11 cellular contexts compared by ENCODE assay signal in genomic region chr22:21032037-21032842, GRCh38. TPM values are rescaled to one million over a fixed set of nuclear protein-coding genes. Genes with fewer than 3 reads are reported as not detected.
DNase-seq lines count a peak whose midpoint lies in the region; FAIRE-seq and TF ChIP-seq lines count a peak whose summit lies in the region.
"Had no signal": no experiment of that assay in that cellular context is flagged by ENCODE, and none has a peak within 500 bp of the region (broad histone marks: within the 10 kb centered on the region; RNA-seq: fewer than 3 reads in every experiment).

SLC7A4 (minus strand) TSS chr22:21032561; CDS start chr22:21031812, 749 bp downstream.

- intact Hi-C loops in endothelial cell of umbilical vein (cut with micrococcal nuclease) = no loop called here

- dilution Hi-C loops in endothelial cell of umbilical vein (cut with MboI; ENCODE audit: extremely low pct_ligation_motif_present, low sequenced_read_pairs) = no loop called here

- H3K4me3 ChIP-seq in AG04449 (ENCODE audit: low read depth, low read length) (peak within 1 kb of the TSS; percentile 32), endothelial cell of umbilical vein (replicated peaks in 1 of 3; ENCODE audit: insufficient read depth in 1 of 3, low read depth in 1 of 3, low read length in 3 of 3) (no peak within 1 kb of the TSS), muscle layer of duodenum (ENCODE audit: low read depth in 1 of 2, low read length in 2 of 2) (peak within 1 kb of the TSS; percentile 11 to 45)

- no peaks in the 10 kb centered on the region for H3K9me3 ChIP-seq in endothelial cell of umbilical vein (replicated peaks; ENCODE audit: control insufficient read depth, insufficient read depth, low read length)
- no peaks in the 10 kb centered on the region for H3K9me3 ChIP-seq in muscle layer of duodenum (ENCODE audit: control insufficient read depth in 1 of 2, low read length in 2 of 2)

- POLR2A ChIA-PET in AG04449 (lab: Yijun Ruan, JAX) = no interaction called here
- POLR2A ChIA-PET in endothelial cell of umbilical vein (lab: Charles Lee) = no interaction called here
- POLR2A ChIA-PET in activated CD4-positive, alpha-beta T cell treated with anti-CD3 and anti-CD28 coated beads, Interleukin-2, amount 10 ng/mL, durations not matched to agents 7 days and 5 days (lab: Charles Lee) = no interaction called here

- TF ChIP-seq CTCF in AG04449 (IDR thresholded peaks at IDR 0.05; ENCODE audit: insufficient read depth, low read length, missing control alignments) (no peak), endothelial cell of umbilical vein (IDR thresholded peaks at IDR 0.05; ENCODE audit: extremely low read depth in 1 of 2, insufficient read depth in 1 of 2, low read depth in 1 of 2, low read length in 2 of 2) (no peak)

- no peaks in the 10 kb centered on the region for H3K9me1 ChIP-seq in endothelial cell of umbilical vein (replicated peaks; ENCODE audit: control insufficient read depth, extremely low read depth, insufficient read depth, low read length)

- DNase-seq in AG04449 (ENCODE audit: low read depth, low spot score) (no peak), NCI-H146 treated with DMSO at 0.1 percent for 48 hours (lab: John Stamatoyannopoulos, UW; ENCODE audit: unreplicated experiment) (peak; percentile 14), endothelial cell of umbilical vein (ENCODE audit: low read depth, low spot score) (no peak), GOT3 (lab: John Stamatoyannopoulos, UW) (no peak)
- DNase-seq in effector CD8-positive, alpha-beta T cell (lab: John Stamatoyannopoulos, UW) = no peak
- DNase-seq in activated CD4-positive, alpha-beta T cell treated with anti-CD3 and anti-CD28 coated beads, Interleukin-2, amount 50 U/mL, for 4 hours = no peak
- no peak for DNase-seq in activated CD4-positive, alpha-beta T cell treated with anti-CD3 and anti-CD28 coated beads, Interleukin-2, amount 10 ng/mL, durations not matched to agents 7 days and 5 days
- DNase-seq: DND-41 had no signal

- H3K4me1 Mint-ChIP-seq in activated CD4-positive, alpha-beta T cell treated with anti-CD3 and anti-CD28 coated beads, Interleukin-2, amount 10 ng/mL, durations not matched to agents 7 days and 5 days = peaks cover 3% of the 10 kb centered on the region

- no peak within 1 kb of the TSS for H3K27ac Mint-ChIP-seq in activated CD4-positive, alpha-beta T cell treated with anti-CD3 and anti-CD28 coated beads, Interleukin-2, amount 10 ng/mL, durations not matched to agents 7 days and 5 days
- H3K27ac Mint-ChIP-seq: T-helper 1 cell treated with Interleukin-12 subunit alpha and Interleukin-12 subunit beta and Interleukin-4 antibody, amounts not matched to agents 30 μg/mL and 1 μg/mL, for 36 hours had no signal

- H3K79me2 ChIP-seq in endothelial cell of umbilical vein (ENCODE audit: control insufficient read depth, insufficient read depth, low read length) = no peaks in the 10 kb centered on the region

- no peak within 1 kb of the TSS for H3K4me2 ChIP-seq in endothelial cell of umbilical vein (ENCODE audit: insufficient read depth, low read length)
- H3K4me2 ChIP-seq: KMS-11 had no signal

- BruUV-seq in endothelial cell of umbilical vein (replicated peaks; lab: Mats Ljungman, UMichigan) = no TSS peak

- H3K27ac ChIP-seq in endothelial cell of umbilical vein (ENCODE audit: insufficient read depth, low read depth, low read length) (no peak within 1 kb of the TSS), muscle layer of duodenum (ENCODE audit: low read length) (no peak within 1 kb of the TSS)
- H3K27ac ChIP-seq: KMS-11 had no signal

- TF ChIP-seq POLR2A in endothelial cell of umbilical vein (IDR thresholded peaks at IDR 0.05; ENCODE audit: low read depth, low read length) = no peak

- H3K4me1 ChIP-seq in endothelial cell of umbilical vein (ENCODE audit: control insufficient read depth, extremely low read depth, insufficient read depth, low read length) (no peaks in the 10 kb centered on the region), muscle layer of duodenum (ENCODE audit: control insufficient read depth in 1 of 2, insufficient read depth in 2 of 2, low read length in 2 of 2) (peaks cover 0 to 9% of the 10 kb centered on the region in 2 donors)

- H3K27me3 ChIP-seq in endothelial cell of umbilical vein (ENCODE audit: control insufficient read depth in 2 of 2, insufficient read depth in 2 of 2, low read length in 2 of 2) (peaks cover 26 to 27% of the 10 kb centered on the region in 2 experiments), muscle layer of duodenum (ENCODE audit: low read depth, low read length) (peaks cover 3% of the 10 kb centered on the region)

- CTCF ChIA-PET in AG04449 (lab: Yijun Ruan, JAX) = interaction anchor here (0.6 to 0.9 kb wide), 2 partner anchors 16 to 916 kb away, joined by 3 read pairs; no protein-coding TSS in a partner anchor
- CTCF ChIA-PET in endothelial cell of umbilical vein (lab: Charles Lee) = no interaction called here
- CTCF ChIA-PET in activated CD4-positive, alpha-beta T cell treated with anti-CD3 and anti-CD28 coated beads, Interleukin-2, amount 10 ng/mL, durations not matched to agents 7 days and 5 days (lab: Charles Lee) = no interaction called here

- peaks cover 31% of the 10 kb centered on the region for H3K27me3 Mint-ChIP-seq in activated CD4-positive, alpha-beta T cell treated with anti-CD3 and anti-CD28 coated beads, Interleukin-2, amount 10 ng/mL, durations not matched to agents 7 days and 5 days

- no peaks in the 10 kb centered on the region for H3K9me3 Mint-ChIP-seq in activated CD4-positive, alpha-beta T cell treated with anti-CD3 and anti-CD28 coated beads, Interleukin-2, amount 10 ng/mL, durations not matched to agents 7 days and 5 days
- H3K9me3 Mint-ChIP-seq: T-helper 1 cell treated with Interleukin-12 subunit alpha and Interleukin-12 subunit beta and Interleukin-4 antibody, amounts not matched to agents 30 μg/mL and 1 μg/mL, for 36 hours had no signal

- H3K36me3 Mint-ChIP-seq in activated CD4-positive, alpha-beta T cell treated with anti-CD3 and anti-CD28 coated beads, Interleukin-2, amount 10 ng/mL, durations not matched to agents 7 days and 5 days (ENCODE audit: low read depth) = no peaks in the 10 kb centered on the region

- no peak within 1 kb of the TSS for H2AFZ ChIP-seq in endothelial cell of umbilical vein (ENCODE audit: low read depth, low read length)

- H3K4me3 Mint-ChIP-seq in activated CD4-positive, alpha-beta T cell treated with anti-CD3 and anti-CD28 coated beads, Interleukin-2, amount 10 ng/mL, durations not matched to agents 7 days and 5 days = no peak within 1 kb of the TSS
- H3K4me3 Mint-ChIP-seq: T-helper 1 cell treated with Interleukin-12 subunit alpha and Interleukin-12 subunit beta and Interleukin-4 antibody, amounts not matched to agents 30 μg/mL and 1 μg/mL, for 36 hours had no signal

- H3K9ac ChIP-seq in endothelial cell of umbilical vein (replicated peaks; ENCODE audit: extremely low read depth, insufficient read depth, low read length) = no peak within 1 kb of the TSS
- H3K9ac ChIP-seq: KMS-11 had no signal

- no peak for FAIRE-seq in endothelial cell of umbilical vein (lab: Jason Lieb, UNC)

- H3K36me3 ChIP-seq in endothelial cell of umbilical vein (ENCODE audit: control insufficient read depth in 2 of 2, extremely low read depth in 1 of 2, insufficient read depth in 2 of 2, low read length in 2 of 2) (no peaks in the 10 kb centered on the region), muscle layer of duodenum (ENCODE audit: control insufficient read depth in 1 of 2, insufficient read depth in 2 of 2, low read length in 2 of 2) (no peaks in the 10 kb centered on the region)

- H4K20me1 ChIP-seq in endothelial cell of umbilical vein (replicated peaks; ENCODE audit: control insufficient read depth, extremely low read depth, insufficient read depth, low read length) = no peaks in the 10 kb centered on the region

TF ChIP-seq in endothelial cell of umbilical vein, 7 proteins besides CTCF, POLR2A, EP300 and RAD21:
- TF ChIP-seq EZH2 (IDR thresholded peaks at IDR 0.05; ENCODE audit: borderline replicate concordance, low read depth, low read length, severe bottlenecking) (peak; percentile 84), JUN (IDR thresholded peaks at IDR 0.05; ENCODE audit: borderline replicate concordance, insufficient read depth, insufficient read length, low read depth) (no peak)

RNA-seq across cellular contexts. Expression of gene SLC7A4, which starts in this region (rescaled TPM):
- total RNA-seq in endothelial cell of umbilical vein = not detected in 2 replicates
- not detected in 2 replicates for polyA plus RNA-seq in endothelial cell of umbilical vein
- polyA plus RNA-seq in endothelial cell of umbilical vein (2011; cell fraction: cytosol; rRNA removed) = not detected in 2 replicates
- polyA plus RNA-seq in endothelial cell of umbilical vein (2011; cell fraction: nucleus; rRNA removed) = not detected in 2 replicates
- not detected in 2 replicates for polyA plus RNA-seq in endothelial cell of umbilical vein (2012)
- polyA minus RNA-seq in endothelial cell of umbilical vein = not detected in 2 replicates
- not detected for polyA minus RNA-seq in endothelial cell of umbilical vein (2011; cell fraction: cytosol; rRNA and poly(A)+ RNA removed)
- polyA minus RNA-seq in endothelial cell of umbilical vein (2011; cell fraction: nucleus; rRNA and poly(A)+ RNA removed) = not detected in 2 replicates
- total RNA-seq in activated CD4-positive, alpha-beta T cell treated with anti-CD3 and anti-CD28 coated beads, Interleukin-2, amount 10 ng/mL, durations not matched to agents 7 days and 5 days = under 1 TPM in 1 of 2 experiments, not detected in 1; 0.07 TPM

Comparison
In these comparisons a context has a peak if more than half of its experiments do, and no peak if none do; other contexts are left out.
1. H3K4me3 ChIP-seq: peak in AG04449 (single experiment) and muscle layer of duodenum (2 of 2); none in endothelial cell of umbilical vein (0 of 3).